In genomic region chr17:57940653-57941329, GRCh38 we compare ENCODE assay signal across 9 cellular contexts. TPM values are rescaled to one million over a fixed set of nuclear protein-coding genes. Genes with fewer than 3 reads are reported as not detected.
A peak's percentile ranks its signal among the peaks of the same experiment; 100 is the strongest.
DNase-seq lines count a peak whose midpoint lies in the region; ATAC-seq, FAIRE-seq and TF ChIP-seq lines count a peak whose summit lies in the region.
"Had no signal": no experiment of that assay in that cellular context is flagged by ENCODE, and none has a peak within 500 bp of the region (broad histone marks: within the 10 kb centered on the region; RNA-seq: fewer than 3 reads in every experiment).

No MANE protein-coding gene starts in this region.

- H3K4me3 Mint-ChIP-seq in activated naive CD8-positive, alpha-beta T cell treated with anti-CD3 and anti-CD28 coated beads, Interleukin-2, amount 50 U/mL, for 24 hours = no peak overlapping the region
- H3K4me3 Mint-ChIP-seq in activated naive CD8-positive, alpha-beta T cell treated with anti-CD3 and anti-CD28 coated beads for 36 hours = no peak overlapping the region
- H3K4me3 Mint-ChIP-seq: activated naive CD8-positive, alpha-beta T cell treated with anti-CD3 and anti-CD28 coated beads, Interleukin-2, amount 10 ng/mL, durations not matched to agents 7 days and 5 days had no signal

- peak; percentile 8 for DNase-seq in activated naive CD8-positive, alpha-beta T cell treated with anti-CD3 and anti-CD28 coated beads, Interleukin-2, amount 50 U/mL, for 24 hours
- no peak for DNase-seq in activated naive CD8-positive, alpha-beta T cell treated with anti-CD3 and anti-CD28 coated beads for 36 hours
- peak; percentile 77 for DNase-seq in RPMI8226
- DNase-seq in kidney = no peak
- DNase-seq in upper lobe of right lung = no peak
- no peak for DNase-seq in UCSD-AML1 (lab: John Stamatoyannopoulos, UW; ENCODE audit: unreplicated experiment)
- DNase-seq in HuH-7 (ENCODE audit: low spot score) = no peak
- DNase-seq: activated naive CD8-positive, alpha-beta T cell treated with anti-CD3 and anti-CD28 coated beads, Interleukin-2, amount 10 ng/mL, durations not matched to agents 7 days and 5 days had no signal

- intact Hi-C loops in kidney (cut with DNase I) = no loop called here
- intact Hi-C loops in upper lobe of right lung (cut with DNase I) = no loop called here

- TF ChIP-seq CTCF in kidney (IDR thresholded peaks at IDR 0.05; ENCODE audit: borderline replicate concordance, extremely low read depth, insufficient read depth) (no peak), upper lobe of right lung (IDR thresholded peaks at IDR 0.05) (no peak)

- no peak overlapping the region for H3K4me3 ChIP-seq in kidney (ENCODE audit: low read length in 2 of 2)
- no peak overlapping the region for H3K4me3 ChIP-seq in upper lobe of right lung

- peaks cover 42 to 43% of the 10 kb centered on the region in 2 donors for H3K4me1 ChIP-seq in kidney (ENCODE audit: control insufficient read depth in 1 of 2, insufficient read depth in 1 of 2, low read depth in 1 of 2, low read length in 2 of 2)
- H3K4me1 ChIP-seq in upper lobe of right lung = peaks cover 44% of the 10 kb centered on the region

- H3K36me3 ChIP-seq in kidney (ENCODE audit: control insufficient read depth in 1 of 2, insufficient read depth in 2 of 2, low read length in 2 of 2) (no peaks in the 10 kb centered on the region), upper lobe of right lung (no peaks in the 10 kb centered on the region)

- H3K27me3 ChIP-seq in upper lobe of right lung = no peaks in the 10 kb centered on the region

- peaks cover 22% of the 10 kb centered on the region for H3K4me1 Mint-ChIP-seq in activated naive CD8-positive, alpha-beta T cell treated with anti-CD3 and anti-CD28 coated beads, Interleukin-2, amount 50 U/mL, for 24 hours
- H3K4me1 Mint-ChIP-seq in activated naive CD8-positive, alpha-beta T cell treated with anti-CD3 and anti-CD28 coated beads for 36 hours = peaks cover 21% of the 10 kb centered on the region

- no peaks in the 10 kb centered on the region for H3K9me3 ChIP-seq in kidney (ENCODE audit: control insufficient read depth in 1 of 2, low read length in 2 of 2)
- H3K9me3 ChIP-seq in upper lobe of right lung = no peaks in the 10 kb centered on the region

- peak overlapping the region; percentile 61 to 66 for H3K27ac ChIP-seq in kidney (ENCODE audit: low read depth in 2 of 2, low read length in 2 of 2)
- H3K27ac ChIP-seq in upper lobe of right lung = peak overlapping the region; percentile 36

- no peak overlapping the region for H3K27ac Mint-ChIP-seq in activated naive CD8-positive, alpha-beta T cell treated with anti-CD3 and anti-CD28 coated beads, Interleukin-2, amount 50 U/mL, for 24 hours
- H3K27ac Mint-ChIP-seq in activated naive CD8-positive, alpha-beta T cell treated with anti-CD3 and anti-CD28 coated beads for 36 hours = no peak overlapping the region
- H3K27ac Mint-ChIP-seq: activated naive CD8-positive, alpha-beta T cell treated with anti-CD3 and anti-CD28 coated beads, Interleukin-2, amount 10 ng/mL, durations not matched to agents 7 days and 5 days had no signal

- no peak overlapping the region for H3K9ac ChIP-seq in kidney (ENCODE audit: low read length in 2 of 2)

- ATAC-seq in activated naive CD8-positive, alpha-beta T cell treated with anti-CD3 and anti-CD28 coated beads, Interleukin-2, amount 50 U/mL, for 24 hours = peak; percentile 50
- ATAC-seq in upper lobe of right lung (peak; percentile 42), GM21737 (IDR thresholded peaks at IDR 0.05; ENCODE audit: unreplicated experiment) (no peak)

- FAIRE-seq in kidney (lab: Jason Lieb, UNC) = no peak

- no peaks in the 10 kb centered on the region for H3K36me3 Mint-ChIP-seq in activated naive CD8-positive, alpha-beta T cell treated with anti-CD3 and anti-CD28 coated beads, Interleukin-2, amount 50 U/mL, for 24 hours (ENCODE audit: low read depth)
- no peaks in the 10 kb centered on the region for H3K36me3 Mint-ChIP-seq in activated naive CD8-positive, alpha-beta T cell treated with anti-CD3 and anti-CD28 coated beads for 36 hours
- H3K36me3 Mint-ChIP-seq: activated naive CD8-positive, alpha-beta T cell treated with anti-CD3 and anti-CD28 coated beads, Interleukin-2, amount 10 ng/mL, durations not matched to agents 7 days and 5 days had no signal

- H3K9me3 Mint-ChIP-seq in activated naive CD8-positive, alpha-beta T cell treated with anti-CD3 and anti-CD28 coated beads, Interleukin-2, amount 50 U/mL, for 24 hours = no peaks in the 10 kb centered on the region
- no peaks in the 10 kb centered on the region for H3K9me3 Mint-ChIP-seq in activated naive CD8-positive, alpha-beta T cell treated with anti-CD3 and anti-CD28 coated beads for 36 hours
- H3K9me3 Mint-ChIP-seq: activated naive CD8-positive, alpha-beta T cell treated with anti-CD3 and anti-CD28 coated beads, Interleukin-2, amount 10 ng/mL, durations not matched to agents 7 days and 5 days had no signal

- peaks cover 18% of the 10 kb centered on the region for H3K27me3 Mint-ChIP-seq in activated naive CD8-positive, alpha-beta T cell treated with anti-CD3 and anti-CD28 coated beads, Interleukin-2, amount 50 U/mL, for 24 hours
- peaks cover 22% of the 10 kb centered on the region for H3K27me3 Mint-ChIP-seq in activated naive CD8-positive, alpha-beta T cell treated with anti-CD3 and anti-CD28 coated beads for 36 hours

RNA-seq across cellular contexts. Expression of gene CUEDC1, which starts 14.4 kb away (rescaled TPM):
- under 1 TPM; 0.14 to 0.18 TPM for total RNA-seq in activated naive CD8-positive, alpha-beta T cell treated with anti-CD3 and anti-CD28 coated beads for 36 hours
- total RNA-seq in kidney = 52.3 TPM
- polyA plus RNA-seq in kidney (ENCODE audit: insufficient read depth, low read depth, low replicate concordance) = 33.0 TPM
- total RNA-seq in upper lobe of right lung = 41.9 TPM

RNA-seq across cellular contexts. Expression of gene VEZF1, which starts 47.3 kb away (rescaled TPM):
- 10 to 100 TPM; 22.8 to 23.0 TPM for total RNA-seq in activated naive CD8-positive, alpha-beta T cell treated with anti-CD3 and anti-CD28 coated beads for 36 hours
- total RNA-seq in kidney (92.5 TPM), upper lobe of right lung (77.1 TPM)
- polyA plus RNA-seq in kidney (ENCODE audit: insufficient read depth, low read depth, low replicate concordance) = 26.0 TPM

Comparison
In these comparisons a context has a peak if more than half of its experiments do, and no peak if none do; other contexts are left out.
1. DNase-seq: peak in activated naive CD8-positive, alpha-beta T cell treated with anti-CD3 and anti-CD28 coated beads, Interleukin-2, amount 50 U/mL, for 24 hours (single experiment) and RPMI8226 (single experiment); none in activated naive CD8-positive, alpha-beta T cell treated with anti-CD3 and anti-CD28 coated beads for 36 hours (single experiment), kidney (single experiment), upper lobe of right lung (single experiment), UCSD-AML1 (single experiment) and HuH-7 (single experiment).
2. RNA of gene CUEDC1, which starts 14.4 kb away (total RNA-seq): 52.3 TPM in kidney (single experiment) and 41.9 TPM in upper lobe of right lung (single experiment); 0.14 to 0.18 TPM in activated naive CD8-positive, alpha-beta T cell treated with anti-CD3 and anti-CD28 coated beads for 36 hours; every median in the first group is over 10 times any median in the second.